ENCODE assay signal across 7 cellular contexts in the genomic region with DNA sequence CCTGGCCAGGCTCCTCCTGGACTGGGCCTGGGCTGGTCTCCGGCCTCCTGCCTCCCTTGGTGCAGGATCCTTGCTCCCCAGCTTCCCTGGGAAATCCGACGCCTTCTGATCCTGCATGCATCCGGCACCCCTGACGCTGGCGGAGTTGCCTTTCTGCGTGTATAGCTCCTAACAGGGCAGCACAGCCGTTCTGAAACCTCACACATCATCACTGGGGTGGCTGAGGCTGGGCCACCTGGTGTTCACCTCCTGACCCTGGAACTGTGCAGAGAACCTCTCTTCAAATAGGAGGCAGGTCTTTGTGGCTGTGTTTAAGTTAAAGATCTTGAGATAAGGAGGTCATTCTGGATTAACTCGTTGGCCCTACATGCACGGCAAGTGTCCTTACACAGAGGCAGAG.
A peak's percentile ranks its signal among the peaks of the same experiment; 100 is the strongest.
DNase-seq lines count a peak whose midpoint lies in the region; ATAC-seq lines count a peak whose summit lies in the region.

No MANE protein-coding gene starts in this region.

- peak; percentile 47 for ATAC-seq in GM18519 (IDR thresholded peaks at IDR 0.05; ENCODE audit: low FRiP score, unreplicated experiment)
- peak; percentile 70 for ATAC-seq in GM19395 (IDR thresholded peaks at IDR 0.05; ENCODE audit: unreplicated experiment)
- ATAC-seq in GM21529 (IDR thresholded peaks at IDR 0.05; ENCODE audit: unreplicated experiment), result peak; percentile 61
- ATAC-seq in HG02840 (IDR thresholded peaks at IDR 0.05; ENCODE audit: low FRiP score, unreplicated experiment), result peak; percentile 40
- peak; percentile 53 for ATAC-seq in HG03108 (IDR thresholded peaks at IDR 0.05; ENCODE audit: unreplicated experiment)
- ATAC-seq in HG03521 (IDR thresholded peaks at IDR 0.05; ENCODE audit: unreplicated experiment), result peak; percentile 46

- DNase-seq in activated CD8-positive, alpha-beta memory T cell treated with anti-CD3 and anti-CD28 coated beads for 24 hours, result peak; percentile 42

Comparison
In these comparisons a context has a peak if more than half of its experiments do, and no peak if none do; other contexts are left out.
1. Peak in every context shown above with its lines: DNase-seq and ATAC-seq.